In genomic region chr3:60086811-60087210, GRCh38 we compare ENCODE assay signal across 10 cellular contexts.
A peak's percentile ranks its signal among the peaks of the same experiment; 100 is the strongest.
DNase-seq lines count a peak whose midpoint lies in the region; ATAC-seq, FAIRE-seq and TF ChIP-seq lines count a peak whose summit lies in the region.
"Had no signal": no experiment of that assay in that cellular context is flagged by ENCODE, and none has a peak within 500 bp of the region (broad histone marks: within the 10 kb centered on the region; RNA-seq: fewer than 3 reads in every experiment).

No MANE protein-coding gene starts in this region.

- H4K20me1 ChIP-seq in astrocyte (ENCODE audit: insufficient read depth, low read length) = no peaks in the 10 kb centered on the region

- no peaks in the 10 kb centered on the region for H3K79me2 ChIP-seq in astrocyte (ENCODE audit: insufficient read depth, low read length)

- peak; percentile 66 for ATAC-seq in stimulated activated memory B cell treated with anti-CD40 and anti-IgM and Interleukin-4, amounts not matched to agents 10 μg/mL and 1 μg/mL and 100 μg/mL, for 72 hours

- H3K9me3 ChIP-seq in astrocyte (ENCODE audit: insufficient read depth, low read depth, low read length) = no peaks in the 10 kb centered on the region

- H3K27ac ChIP-seq in astrocyte (ENCODE audit: low read depth, low read length) (no peak overlapping the region), dorsolateral prefrontal cortex (no peak overlapping the region)

- H3K36me3 ChIP-seq in astrocyte (ENCODE audit: insufficient read depth, low read length) = no peaks in the 10 kb centered on the region

- no peak overlapping the region for H3K9ac ChIP-seq in astrocyte (ENCODE audit: low read length)

- H3K4me3 ChIP-seq in astrocyte (ENCODE audit: insufficient read depth, low read depth, low read length) = no peak overlapping the region
- no peak overlapping the region for H3K4me3 ChIP-seq in dorsolateral prefrontal cortex

- TF ChIP-seq CTCF in astrocyte (IDR thresholded peaks at IDR 0.05; ENCODE audit: insufficient read depth, low read depth, low read length) (no peak), dorsolateral prefrontal cortex (IDR thresholded peaks at IDR 0.05 in 54 of 56, conservative IDR thresholded peaks at IDR 0.05 in 2 of 56; ENCODE audit: low read depth in 1 of 56, partially characterized antibody in 56 of 56) (no peak)

- peaks cover 4% of the 10 kb centered on the region for H3K9me3 Mint-ChIP-seq in astrocyte (ENCODE audit: unreplicated experiment)
- no peaks in the 10 kb centered on the region for H3K9me3 Mint-ChIP-seq in stimulated activated memory B cell treated with anti-CD40 and anti-IgM and Interleukin-4, amounts not matched to agents 10 μg/mL and 1 μg/mL and 100 μg/mL, for 72 hours

- H3K36me3 Mint-ChIP-seq in astrocyte (ENCODE audit: low read depth, unreplicated experiment) = no peaks in the 10 kb centered on the region
- H3K36me3 Mint-ChIP-seq in stimulated activated memory B cell treated with anti-CD40 and anti-IgM and Interleukin-4, amounts not matched to agents 10 μg/mL and 1 μg/mL and 100 μg/mL, for 72 hours = no peaks in the 10 kb centered on the region

- H3K27ac Mint-ChIP-seq in astrocyte (ENCODE audit: unreplicated experiment) = peak overlapping the region; percentile 6
- no peak overlapping the region for H3K27ac Mint-ChIP-seq in stimulated activated memory B cell treated with anti-CD40 and anti-IgM and Interleukin-4, amounts not matched to agents 10 μg/mL and 1 μg/mL and 100 μg/mL, for 72 hours

- no peak overlapping the region for H3K4me2 ChIP-seq in astrocyte (ENCODE audit: low read length)

- no peaks in the 10 kb centered on the region for H3K27me3 ChIP-seq in astrocyte (ENCODE audit: insufficient read depth, low read length)
- peaks cover 0 to 3% (median 0%) of the 10 kb centered on the region in 45 donors for H3K27me3 ChIP-seq in dorsolateral prefrontal cortex

- peak overlapping the region; percentile 1 for H3K4me3 Mint-ChIP-seq in astrocyte (ENCODE audit: unreplicated experiment)
- no peak overlapping the region for H3K4me3 Mint-ChIP-seq in stimulated activated memory B cell treated with anti-CD40 and anti-IgM and Interleukin-4, amounts not matched to agents 10 μg/mL and 1 μg/mL and 100 μg/mL, for 72 hours

- H3K27me3 Mint-ChIP-seq in astrocyte (ENCODE audit: low read depth, unreplicated experiment) = no peaks in the 10 kb centered on the region
- no peaks in the 10 kb centered on the region for H3K27me3 Mint-ChIP-seq in stimulated activated memory B cell treated with anti-CD40 and anti-IgM and Interleukin-4, amounts not matched to agents 10 μg/mL and 1 μg/mL and 100 μg/mL, for 72 hours

- DNase-seq in activated T-cell treated with anti-CD3 and anti-CD28 coated beads for 24 hours (ENCODE audit: low read depth) (peak; percentile 32), LoVo (ENCODE audit: low spot score) (peak; percentile 2), astrocyte (ENCODE audit: low read depth) (peak; percentile 75), GDM1 (lab: John Stamatoyannopoulos, UW) (no peak), dorsolateral prefrontal cortex (no peak), SKM-1 treated with dmso at 0.1 percent for 144 hours (lab: John Stamatoyannopoulos, UW; ENCODE audit: unreplicated experiment) (no peak)
- DNase-seq in activated T-cell treated with anti-CD3 and anti-CD28 coated beads, Interleukin-2, amount 50 U/mL, for 1 hour = no peak
- DNase-seq: effector CD8-positive, alpha-beta T cell; NCI-H345 had no signal

- no peak overlapping the region for H2AFZ ChIP-seq in astrocyte (ENCODE audit: low read depth, low read length)

- peaks cover 12% of the 10 kb centered on the region for H3K4me1 Mint-ChIP-seq in astrocyte (ENCODE audit: low read depth, unreplicated experiment)
- peaks cover 12% of the 10 kb centered on the region for H3K4me1 Mint-ChIP-seq in stimulated activated memory B cell treated with anti-CD40 and anti-IgM and Interleukin-4, amounts not matched to agents 10 μg/mL and 1 μg/mL and 100 μg/mL, for 72 hours

- H3K4me1 ChIP-seq in astrocyte (ENCODE audit: insufficient read depth, low read length) = peaks cover 6% of the 10 kb centered on the region

- no peak for FAIRE-seq in astrocyte (lab: Jason Lieb, UNC)

- intact Hi-C loops in dorsolateral prefrontal cortex (cut with DNase I) = no loop called here

Comparison
In these comparisons a context has a peak if more than half of its experiments do, and no peak if none do; other contexts are left out.
1. DNase-seq: peak in activated T-cell treated with anti-CD3 and anti-CD28 coated beads for 24 hours (single experiment), LoVo (single experiment) and astrocyte (single experiment); none in activated T-cell treated with anti-CD3 and anti-CD28 coated beads, Interleukin-2, amount 50 U/mL, for 1 hour (single experiment), GDM1 (single experiment), dorsolateral prefrontal cortex (0 of 10) and SKM-1 treated with dmso at 0.1 percent for 144 hours (single experiment).